In the genomic region with DNA sequence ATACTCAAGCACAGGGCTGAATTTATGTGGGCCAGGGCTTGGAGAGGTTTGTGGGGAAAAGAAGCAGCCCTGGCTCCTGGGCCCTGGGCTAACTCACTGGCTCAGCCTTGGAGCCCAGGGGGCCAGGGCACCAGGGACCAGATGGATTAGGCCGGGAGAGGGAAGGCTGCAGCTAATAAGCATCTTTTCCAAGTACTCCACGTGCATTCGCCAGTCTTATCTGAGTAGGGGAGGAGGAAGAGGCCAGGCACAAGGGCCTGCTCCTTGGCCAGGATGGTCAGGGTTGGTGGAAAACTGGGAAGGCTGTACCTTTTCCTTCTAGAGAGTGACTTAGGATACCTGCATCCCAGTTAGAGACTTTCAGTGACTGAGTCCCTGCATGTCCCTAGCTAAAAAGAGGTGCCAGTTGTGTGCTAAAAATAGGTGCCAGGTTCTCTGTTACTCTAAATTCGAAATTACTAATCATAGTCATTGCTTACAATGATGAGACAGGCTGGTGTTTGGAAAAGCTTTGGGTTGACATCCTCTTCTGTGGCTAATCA, we compare ENCODE assay signal across 8 cellular contexts. TPM values are rescaled to one million over a fixed set of nuclear protein-coding genes. Genes with fewer than 3 reads are reported as not detected.
DNase-seq lines count a peak whose midpoint lies in the region; ATAC-seq, FAIRE-seq and TF ChIP-seq lines count a peak whose summit lies in the region.

No MANE protein-coding gene starts in this region.

- WGBS in A549 (ENCODE audit: missing lambda C conversion rate): 19% methylated on average over 4 of the region's 4 CpGs
- 9 to 14% methylated on average over 1 to 4 of the region's 4 CpGs for WGBS in body of pancreas, 2 donors
- 42% methylated on average over 2 of the region's 4 CpGs; no CpG with 5 or more reads in 1 of the 2 experiments for WGBS in mesodermal cell (ENCODE audit: insufficient coverage in 2 of 2), 2 experiments

- DNase-seq in A549 (ENCODE audit: low read depth in 1 of 2, low spot score in 1 of 2) (no peak), HFFc6 (no peak), body of pancreas (no peak), putamen (ENCODE audit: low spot score) (no peak), HK-2 (ENCODE audit: unreplicated experiment) (no peak)

- H3K27me3 Mint-ChIP-seq in HFFc6 (ENCODE audit: insufficient read depth): peaks cover 3% of the 10 kb centered on the region; the same call in 1 of the 2 replicates

- peak overlapping the region; percentile 88 for H3K27ac Mint-ChIP-seq in HFFc6

- ATAC-seq in A549 (no peak), body of pancreas (no peak), HG03175 (IDR thresholded peaks at IDR 0.05; ENCODE audit: unreplicated experiment) (no peak), HG03439 (IDR thresholded peaks at IDR 0.05; ENCODE audit: unreplicated experiment) (no peak)

- H3K4me1 ChIP-seq in A549 (peaks cover 34% of the 10 kb centered on the region), body of pancreas (peaks cover 67% of the 10 kb centered on the region), mesodermal cell (ENCODE audit: control insufficient read depth, insufficient read depth, low read length, poor library complexity, severe bottlenecking) (peaks cover 27% of the 10 kb centered on the region)

- TF ChIP-seq EP300 in A549 (IDR thresholded peaks at IDR 0.05): no peak

- TF ChIP-seq CTCF in A549 (IDR thresholded peaks at IDR 0.05) (no peak), HFFc6 (IDR thresholded peaks at IDR 0.05) (no peak), body of pancreas (IDR thresholded peaks at IDR 0.05) (no peak)

- H3K9me3 Mint-ChIP-seq in HFFc6: no peaks in the 10 kb centered on the region

- no peaks in the 10 kb centered on the region for H3K27me3 ChIP-seq in body of pancreas

- H3K4me1 Mint-ChIP-seq in HFFc6 (ENCODE audit: low read depth): peaks cover 58% of the 10 kb centered on the region

- H3K36me3 ChIP-seq in body of pancreas (replicated peaks in 1 of 2; ENCODE audit: insufficient read depth in 1 of 2, low read depth in 2 of 2) (no peaks in the 10 kb centered on the region), mesodermal cell (ENCODE audit: control insufficient read depth, insufficient read depth, low read length) (peaks cover 13% of the 10 kb centered on the region)

- TF ChIP-seq POLR2A in A549 (IDR thresholded peaks at IDR 0.05; ENCODE audit: low read length) (no peak), body of pancreas (IDR thresholded peaks at IDR 0.05) (no peak)

- peak overlapping the region; percentile 74 for H3K4me3 ChIP-seq in A549
- H3K4me3 ChIP-seq in body of pancreas: peak overlapping the region; percentile 67 to 74
- peak overlapping the region; percentile 79 for H3K4me3 ChIP-seq in mesodermal cell (ENCODE audit: extremely low read depth, insufficient read depth, low read length, poor library complexity, severe bottlenecking)

- H3K27ac ChIP-seq in A549: peak overlapping the region; percentile 80 to 95; a peak in 5 of 6 replicates
- peak overlapping the region in 3 of 4 donors; percentile 72 to 87 (median 85) for H3K27ac ChIP-seq in body of pancreas
- no peak overlapping the region for H3K27ac ChIP-seq in mesodermal cell (ENCODE audit: low read depth, low read length, severe bottlenecking)

- peak overlapping the region; percentile 88 for H3K4me2 ChIP-seq in A549

- intact Hi-C loops in body of pancreas (cut with DNase I): no loop called here

- H3K36me3 Mint-ChIP-seq in HFFc6 (ENCODE audit: low read depth): peaks cover 10% of the 10 kb centered on the region

- peak overlapping the region; percentile 91 for H3K4me3 Mint-ChIP-seq in HFFc6

- POLR2A ChIA-PET in A549 (lab: Yijun Ruan, JAX): no interaction called here

- CTCF ChIA-PET in A549 (lab: Yijun Ruan, JAX): interaction anchor here (0.6 to 3.8 kb wide), 6 partner anchors 9 to 201 kb away, joined by 3 to 18 read pairs (median 3); no protein-coding TSS in a partner anchor

- FAIRE-seq in A549 (lab: Jason Lieb, UNC): no peak

- H3K9me3 ChIP-seq in A549 (no peaks in the 10 kb centered on the region), body of pancreas (no peaks in the 10 kb centered on the region), mesodermal cell (ENCODE audit: control insufficient read depth, low read length) (no peaks in the 10 kb centered on the region)

- no peak for TF ChIP-seq RAD21 in A549 (conservative IDR thresholded peaks at IDR 0.05 in 1 of 2, IDR thresholded peaks at IDR 0.05 in 1 of 2)

TF ChIP-seq in A549, 52 proteins besides CTCF, POLR2A, EP300 and RAD21:
- TF ChIP-seq RARB (CRISPR knock-in tag; IDR thresholded peaks at IDR 0.05) (no peak), HEYL (CRISPR knock-in tag; IDR thresholded peaks at IDR 0.05) (no peak), MYC (IDR thresholded peaks at IDR 0.05; ENCODE audit: borderline replicate concordance, low read length) (no peak), FOSB (CRISPR knock-in tag; IDR thresholded peaks at IDR 0.05) (no peak), TFCP2L1 (CRISPR knock-in tag; IDR thresholded peaks at IDR 0.05) (no peak), KDM5A (IDR thresholded peaks at IDR 0.05) (no peak), RCOR1 (IDR thresholded peaks at IDR 0.05; ENCODE audit: low read depth, low read length) (no peak)
- TF ChIP-seq, protein P1, sequence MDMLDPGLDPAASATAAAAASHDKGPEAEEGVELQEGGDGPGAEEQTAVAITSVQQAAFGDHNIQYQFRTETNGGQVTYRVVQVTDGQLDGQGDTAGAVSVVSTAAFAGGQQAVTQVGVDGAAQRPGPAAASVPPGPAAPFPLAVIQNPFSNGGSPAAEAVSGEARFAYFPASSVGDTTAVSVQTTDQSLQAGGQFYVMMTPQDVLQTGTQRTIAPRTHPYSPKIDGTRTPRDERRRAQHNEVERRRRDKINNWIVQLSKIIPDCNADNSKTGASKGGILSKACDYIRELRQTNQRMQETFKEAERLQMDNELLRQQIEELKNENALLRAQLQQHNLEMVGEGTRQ (IDR thresholded peaks at IDR 0.05): no peak

RNA-seq across cellular contexts. Expression of a gene that starts 1.3 kb away (rescaled TPM):
- polyA plus RNA-seq in A549 (2011; rRNA removed) (52.8 and 73.2 TPM in 2 replicates), A549 (2017; fragmentation: RNase III; extraction: RNeasy Plus Mini Kit Qiagen cat#74134 plus additional on column Dnase treatment) (50.9 to 52.8 TPM (median 51.2 TPM) in 3 replicates)
- polyA plus RNA-seq in A549 (2012; cell fraction: cytosol; rRNA removed): 39.0 and 42.8 TPM in 2 replicates
- polyA plus RNA-seq in A549 (2012; cell fraction: nucleus; rRNA removed): 11.8 and 18.3 TPM in 2 replicates
- 15.3 TPM in 2 replicates for polyA minus RNA-seq in A549 (2011; rRNA and poly(A)+ RNA removed)
- 10 to 100 TPM; 38.7 to 47.2 (median 43.8) TPM for total RNA-seq in HFFc6 (2021; fragmentation: NEBNext Ultra II Directional; extraction: Animal tissue kit (Norgen Biotek cat#: 25700))
- total RNA-seq in body of pancreas: 10 to 100 TPM; 21.5 to 49.1 TPM
- polyA plus RNA-seq in mesodermal cell (2013, experiment 1 of 2): 61.4 TPM
- 68.7 TPM for polyA plus RNA-seq in mesodermal cell (2013, experiment 2 of 2)

RNA-seq across cellular contexts. Expression of a gene that starts 19.7 kb away (rescaled TPM):
- polyA plus RNA-seq in A549 (2011; rRNA removed) (0.08 and 0.19 TPM in 2 replicates), A549 (2017; fragmentation: RNase III; extraction: RNeasy Plus Mini Kit Qiagen cat#74134 plus additional on column Dnase treatment) (0.04 to 0.05 TPM (median 0.04 TPM) in 3 replicates)
- 0.05 and 0.09 TPM in 2 replicates for polyA plus RNA-seq in A549 (2012; cell fraction: cytosol; rRNA removed)
- 0.18 and 0.41 TPM in 2 replicates for polyA plus RNA-seq in A549 (2012; cell fraction: nucleus; rRNA removed)
- 0.15 and 0.29 TPM in 2 replicates for polyA minus RNA-seq in A549 (2011; rRNA and poly(A)+ RNA removed)
- total RNA-seq in HFFc6 (2021; fragmentation: NEBNext Ultra II Directional; extraction: Animal tissue kit (Norgen Biotek cat#: 25700)): 10 to 100 TPM; 14.8 to 20.4 (median 16.3) TPM
- total RNA-seq in body of pancreas: 1 to 10 TPM; 7.0 to 7.3 TPM
- 4.2 TPM for polyA plus RNA-seq in mesodermal cell (2013, experiment 1 of 2)
- polyA plus RNA-seq in mesodermal cell (2013, experiment 2 of 2): 3.9 TPM
